1 cellular context compared by ENCODE assay signal in the genomic region with DNA sequence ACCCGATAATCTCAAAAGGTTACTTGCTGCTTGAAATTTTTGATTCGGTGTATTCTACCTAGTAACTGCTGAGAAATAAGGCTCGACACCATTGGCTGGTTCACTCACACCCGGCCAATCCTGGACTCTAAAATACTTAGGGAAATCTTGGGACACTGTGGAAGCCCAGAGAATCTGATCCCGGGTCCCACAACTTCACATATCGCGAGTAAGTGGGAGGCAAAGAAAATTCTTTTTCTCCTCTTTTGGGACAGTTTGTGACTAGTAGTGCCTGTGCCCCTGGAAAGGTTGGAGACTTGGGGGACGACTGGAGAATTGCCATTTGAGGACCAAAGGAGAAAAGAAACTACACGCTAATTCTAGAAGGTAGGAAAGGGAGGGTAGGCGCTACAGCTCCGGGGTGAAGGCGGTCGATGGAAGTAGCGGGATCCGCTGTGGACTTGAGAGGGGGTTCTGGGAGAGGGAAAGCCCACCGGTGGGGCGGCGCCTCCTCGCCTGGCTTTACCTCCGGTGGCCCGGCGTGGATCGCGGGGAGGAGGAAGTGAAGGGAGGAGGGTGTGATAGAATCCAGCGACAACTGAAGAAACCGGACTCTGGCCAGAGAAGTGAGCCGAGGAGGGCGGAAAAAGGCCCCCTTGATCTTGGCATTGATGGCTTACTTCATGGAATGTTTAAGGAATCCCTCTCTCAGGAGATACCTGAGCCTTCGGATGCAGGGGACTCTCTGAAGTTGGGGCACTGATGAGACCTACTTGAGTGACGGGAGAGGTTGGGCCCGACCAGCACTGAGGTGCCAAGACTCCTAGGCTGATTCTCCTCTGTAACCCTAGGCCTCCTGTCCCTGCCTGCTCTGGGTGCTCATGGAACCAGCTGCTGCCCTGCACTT.
A peak's percentile ranks its signal among the peaks of the same experiment; 100 is the strongest.
TF ChIP-seq lines count a peak whose summit lies in the region.

No MANE protein-coding gene starts in this region.

TF ChIP-seq in H1, 55 proteins besides CTCF, POLR2A, EP300 and RAD21:
- TF ChIP-seq CHD2 (IDR thresholded peaks at IDR 0.05; ENCODE audit: low read length), result peak; percentile 84
- TF ChIP-seq SIRT6 (IDR thresholded peaks at IDR 0.05; ENCODE audit: low read length), result no peak
- TF ChIP-seq CBX8 (IDR thresholded peaks at IDR 0.05; ENCODE audit: borderline replicate concordance, low read depth, low read length), result no peak
- TF ChIP-seq GABPA (IDR thresholded peaks at IDR 0.05; ENCODE audit: borderline replicate concordance, insufficient read depth, low read length), result no peak
- no peak for TF ChIP-seq NRF1 (IDR thresholded peaks at IDR 0.05; ENCODE audit: low read depth, low read length)
- no peak for TF ChIP-seq CTBP2 (IDR thresholded peaks at IDR 0.05; ENCODE audit: borderline replicate concordance, insufficient read depth, insufficient read length, low read length)
- no peak for TF ChIP-seq CEBPB (IDR thresholded peaks at IDR 0.05; ENCODE audit: low read depth, low read length)
- TF ChIP-seq TBP (IDR thresholded peaks at IDR 0.05; ENCODE audit: low read depth, low read length), result no peak; the same call in 1 of the 2 replicates
- 0 out of 2 replicates have a peak, but pooled peaks have one; percentile 36 for TF ChIP-seq PHF8 (conservative IDR thresholded peaks at IDR 0.05; ENCODE audit: low read depth, low read length)
- TF ChIP-seq RFX5 (IDR thresholded peaks at IDR 0.05; ENCODE audit: borderline replicate concordance, low read depth, low read length), result peak; percentile 97
- no peak for TF ChIP-seq KDM1A (IDR thresholded peaks at IDR 0.05; ENCODE audit: borderline replicate concordance, low read length)
- TF ChIP-seq BCL11A (IDR thresholded peaks at IDR 0.05; ENCODE audit: low read depth in 2 of 2, low read length in 2 of 2), result no peak
- TF ChIP-seq EZH2 (IDR thresholded peaks at IDR 0.05; ENCODE audit: low read depth, low read length, severe bottlenecking), result no peak
- no peak for TF ChIP-seq JUN (IDR thresholded peaks at IDR 0.05; ENCODE audit: low read depth, low read length)
- TF ChIP-seq NANOG (IDR thresholded peaks at IDR 0.05; ENCODE audit: insufficient read depth, low read depth, low read length, poor library complexity, severe bottlenecking), result no peak
- peak; percentile 80 for TF ChIP-seq SP1 (IDR thresholded peaks at IDR 0.05; ENCODE audit: low read depth, low read length)
- no peak for TF ChIP-seq SRF (IDR thresholded peaks at IDR 0.05; ENCODE audit: low read depth, low read length)
- TF ChIP-seq CREB1 (IDR thresholded peaks at IDR 0.05), result peak; percentile 87
- TF ChIP-seq, protein P1, sequence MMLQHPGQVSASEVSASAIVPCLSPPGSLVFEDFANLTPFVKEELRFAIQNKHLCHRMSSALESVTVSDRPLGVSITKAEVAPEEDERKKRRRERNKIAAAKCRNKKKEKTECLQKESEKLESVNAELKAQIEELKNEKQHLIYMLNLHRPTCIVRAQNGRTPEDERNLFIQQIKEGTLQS (IDR thresholded peaks at IDR 0.05; ENCODE audit: insufficient read depth, low read depth, low read length), result no peak
- TF ChIP-seq ASH2L (IDR thresholded peaks at IDR 0.05; ENCODE audit: low read length), result peak; percentile 52
- TF ChIP-seq KDM5A (IDR thresholded peaks at IDR 0.05; ENCODE audit: low read length), result no peak
- no peak for TF ChIP-seq POLR2AphosphoS5 (IDR thresholded peaks at IDR 0.05; ENCODE audit: low read depth, low read length)
- TF ChIP-seq BRCA1 (IDR thresholded peaks at IDR 0.05; ENCODE audit: low read depth, low read length), result peak; percentile 63
- TF ChIP-seq HDAC2 (IDR thresholded peaks at IDR 0.05; ENCODE audit: borderline replicate concordance in 1 of 2, low read depth in 2 of 2, low read length in 2 of 2), result 0 out of 4 replicates have a peak, but pooled peaks have one; percentile 21 to 73
- TF ChIP-seq, protein P2, sequence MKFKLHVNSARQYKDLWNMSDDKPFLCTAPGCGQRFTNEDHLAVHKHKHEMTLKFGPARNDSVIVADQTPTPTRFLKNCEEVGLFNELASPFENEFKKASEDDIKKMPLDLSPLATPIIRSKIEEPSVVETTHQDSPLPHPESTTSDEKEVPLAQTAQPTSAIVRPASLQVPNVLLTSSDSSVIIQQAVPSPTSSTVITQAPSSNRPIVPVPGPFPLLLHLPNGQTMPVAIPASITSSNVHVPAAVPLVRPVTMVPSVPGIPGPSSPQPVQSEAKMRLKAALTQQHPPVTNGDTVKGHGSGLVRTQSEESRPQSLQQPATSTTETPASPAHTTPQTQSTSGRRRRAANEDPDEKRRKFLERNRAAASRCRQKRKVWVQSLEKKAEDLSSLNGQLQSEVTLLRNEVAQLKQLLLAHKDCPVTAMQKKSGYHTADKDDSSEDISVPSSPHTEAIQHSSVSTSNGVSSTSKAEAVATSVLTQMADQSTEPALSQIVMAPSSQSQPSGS (IDR thresholded peaks at IDR 0.05; ENCODE audit: low read length), result no peak
- no peak for TF ChIP-seq KDM4A (IDR thresholded peaks at IDR 0.05; ENCODE audit: low read depth, low read length, severe bottlenecking)
